In genomic region chr14:72737560-72737943, GRCh38 we compare ENCODE assay signal across 17 cellular contexts.
"Had no signal": no experiment of that assay in that cellular context is flagged by ENCODE, and none has a peak within 500 bp of the region (broad histone marks: within the 10 kb centered on the region; RNA-seq: fewer than 3 reads in every experiment).

No MANE protein-coding gene starts in this region.

- H3K9me3 Mint-ChIP-seq: activated T-cell treated with anti-CD3 and anti-CD28 coated beads, Interleukin-2, amount 50 U/mL, for 4 hours; stimulated activated naive CD8-positive, alpha-beta T cell treated with anti-CD3 and anti-CD28 coated beads, Interleukin-15, amount 100 ng/mL, for 72 hours had no signal

- H3K4me1 Mint-ChIP-seq: stimulated activated naive CD8-positive, alpha-beta T cell treated with anti-CD3 and anti-CD28 coated beads, Interleukin-15, amount 100 ng/mL, for 72 hours had no signal

- H3K27me3 Mint-ChIP-seq: stimulated activated naive CD8-positive, alpha-beta T cell treated with anti-CD3 and anti-CD28 coated beads, Interleukin-15, amount 100 ng/mL, for 72 hours had no signal

- H3K27ac ChIP-seq: left lung, skin epidermis, vagina had no signal

- FAIRE-seq: frontal cortex, islet of Langerhans, TTC549 had no signal

- H3K27ac Mint-ChIP-seq: activated naive CD8-positive, alpha-beta T cell; stimulated activated naive CD8-positive, alpha-beta T cell treated with anti-CD3 and anti-CD28 coated beads, Interleukin-15, amount 100 ng/mL, for 72 hours had no signal

- ATAC-seq: activated CD4-positive, CD25-positive, alpha-beta regulatory T cell treated with anti-CD3 and anti-CD28 coated beads, Interleukin-2, amount 50 U/mL, for 24 hours; activated T-cell treated with anti-CD3 and anti-CD28 coated beads, Interleukin-2, amount 50 U/mL, for 4 hours; left lung; stimulated activated naive CD8-positive, alpha-beta T cell treated with anti-CD3 and anti-CD28 coated beads, Interleukin-15, amount 100 ng/mL, for 72 hours had no signal

- H3K36me3 ChIP-seq: heart right ventricle, left lung, vagina had no signal

- H3K4me3 ChIP-seq: heart right ventricle, left lung, skin epidermis, vagina had no signal

- H3K36me3 Mint-ChIP-seq: activated naive CD8-positive, alpha-beta T cell had no signal

- H3K27me3 ChIP-seq: heart right ventricle, left lung, vagina had no signal

- H3K4me3 Mint-ChIP-seq: activated naive CD8-positive, alpha-beta T cell; activated T-cell treated with anti-CD3 and anti-CD28 coated beads, Interleukin-2, amount 50 U/mL, for 4 hours; stimulated activated naive CD8-positive, alpha-beta T cell treated with anti-CD3 and anti-CD28 coated beads, Interleukin-15, amount 100 ng/mL, for 72 hours had no signal

- H3K9me3 ChIP-seq: heart right ventricle, left lung, vagina had no signal

- H3K4me1 ChIP-seq: left lung, vagina had no signal

- DNase-seq: activated CD4-positive, alpha-beta T cell treated with anti-CD3 and anti-CD28 coated beads, Interleukin-2, amount 50 U/mL, for 4 hours; activated effector memory CD4-positive, alpha-beta T cell treated with anti-CD3 and anti-CD28 coated beads, Interleukin-2, amount 50 U/mL, for 16 hours; activated T-cell treated with anti-CD3 and anti-CD28 coated beads, Interleukin-2, amount 50 U/mL, for 4 hours; aorta; left lung; mesendoderm; stimulated activated CD4-positive, alpha-beta T cell treated with anti-CD3 and anti-CD28 coated beads, Interleukin-4, amount 100 ng/mL, for 4 hours; stimulated activated naive CD8-positive, alpha-beta T cell treated with anti-CD3 and anti-CD28 coated beads, Interleukin-15, amount 100 ng/mL, for 72 hours; T-helper 2 cell had no signal
